Comparison of ENCODE assay signal across 25 cellular contexts in the genomic region with DNA sequence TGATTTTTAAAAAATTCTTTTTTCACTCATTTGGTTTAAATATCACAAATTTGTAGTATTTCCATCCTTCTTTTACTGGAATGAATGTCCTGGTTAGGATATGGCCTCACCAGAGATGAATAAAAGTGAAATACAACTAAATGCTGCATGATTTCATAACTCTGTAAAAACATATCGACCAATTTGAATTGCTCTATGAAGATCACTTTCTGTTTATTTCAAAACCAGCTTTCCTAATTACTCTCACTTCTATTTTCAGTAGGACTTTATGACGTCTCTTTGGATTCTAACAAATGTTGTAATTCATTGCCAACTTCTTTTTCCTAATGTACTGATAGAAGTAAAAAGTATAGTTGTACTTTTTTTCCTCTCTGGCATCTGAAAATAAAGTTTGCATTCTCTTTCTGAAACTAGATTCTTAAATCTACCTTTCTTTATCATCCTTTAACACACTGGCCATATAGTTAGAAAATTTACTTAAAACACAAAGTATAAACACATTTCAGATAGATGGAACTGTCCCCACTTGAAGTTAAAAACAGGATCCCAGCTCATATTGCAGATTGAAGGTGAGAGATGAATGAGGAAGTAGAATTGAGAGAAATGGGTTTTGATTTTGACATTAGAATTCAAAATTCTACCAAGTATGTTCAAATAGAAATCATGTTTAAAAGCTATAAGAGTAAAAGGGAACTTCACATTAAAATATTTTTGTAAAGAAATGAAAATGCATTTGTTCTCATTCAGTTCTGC. TPM values are rescaled to one million over a fixed set of nuclear protein-coding genes. Genes with fewer than 3 reads are reported as not detected.
"Had no signal": no experiment of that assay in that cellular context is flagged by ENCODE, and none has a peak within 500 bp of the region (broad histone marks: within the 10 kb centered on the region; RNA-seq: fewer than 3 reads in every experiment).

No MANE protein-coding gene starts in this region.

- H3K27ac Mint-ChIP-seq: activated CD4-positive, alpha-beta T cell treated with anti-CD3 and anti-CD28 coated beads, Interleukin-2, amount 10 ng/mL, durations not matched to agents 24 days and 14 days; activated naive CD4-positive, alpha-beta T cell treated with anti-CD3 and anti-CD28 coated beads for 36 hours; activated naive CD8-positive, alpha-beta T cell treated with anti-CD3 and anti-CD28 coated beads, Interleukin-2, amount 10 ng/mL, durations not matched to agents 7 days and 5 days; naive thymus-derived CD8-positive, alpha-beta T cell; progenitor cell of endocrine pancreas; type B pancreatic cell had no signal

- DNase-seq: activated CD4-positive, alpha-beta T cell treated with anti-CD3 and anti-CD28 coated beads, Interleukin-2, amount 10 ng/mL, durations not matched to agents 24 days and 14 days; activated CD8-positive, alpha-beta memory T cell treated with anti-CD3 and anti-CD28 coated beads for 24 hours; activated CD8-positive, alpha-beta memory T cell treated with anti-CD3 and anti-CD28 coated beads, Interleukin-2, amount 50 U/mL, for 4 hours; activated effector memory CD4-positive, alpha-beta T cell treated with Interleukin-2 at 50 U/mL for 16 hours; activated naive CD4-positive, alpha-beta T cell treated with anti-CD3 and anti-CD28 coated beads for 36 hours; activated naive CD8-positive, alpha-beta T cell treated with anti-CD3 and anti-CD28 coated beads, Interleukin-2, amount 10 ng/mL, durations not matched to agents 7 days and 5 days; activated T-cell treated with anti-CD3 and anti-CD28 coated beads, Interleukin-2, amount 50 U/mL, for 4 hours; amygdala; cerebellar nuclear complex; hypothalamus; left ventricle myocardium superior; mammary epithelial cell; naive thymus-derived CD8-positive, alpha-beta T cell; retina; sigmoid colon; stimulated activated CD4-positive, alpha-beta T cell treated with anti-CD3 and anti-CD28 coated beads, Interleukin-2, amount 100 ng/mL, for 48 hours; stimulated activated CD8-positive, alpha-beta memory T cell treated with anti-CD3 and anti-CD28 coated beads, Interleukin-4, amount 100 ng/mL, for 48 hours; stimulated activated naive CD4-positive, alpha-beta T cell treated with Interleukin-2 at 50 U/mL for 16 hours had no signal

- H3K27me3 Mint-ChIP-seq: progenitor cell of endocrine pancreas, type B pancreatic cell had no signal

- ATAC-seq: activated T-cell treated with anti-CD3 and anti-CD28 coated beads, Interleukin-2, amount 50 U/mL, for 4 hours; left ventricle myocardium superior; naive thymus-derived CD8-positive, alpha-beta T cell had no signal

- H3K4me3 Mint-ChIP-seq: activated CD4-positive, alpha-beta T cell treated with anti-CD3 and anti-CD28 coated beads, Interleukin-2, amount 10 ng/mL, durations not matched to agents 24 days and 14 days; activated naive CD4-positive, alpha-beta T cell treated with anti-CD3 and anti-CD28 coated beads for 36 hours; activated naive CD8-positive, alpha-beta T cell treated with anti-CD3 and anti-CD28 coated beads, Interleukin-2, amount 10 ng/mL, durations not matched to agents 7 days and 5 days; activated T-cell treated with anti-CD3 and anti-CD28 coated beads, Interleukin-2, amount 50 U/mL, for 4 hours; mesothelial cell of epicardium; naive thymus-derived CD8-positive, alpha-beta T cell; type B pancreatic cell had no signal

- H3K9me3 ChIP-seq: esophagus muscularis mucosa, sigmoid colon, thoracic aorta, vagina had no signal

- H3K4me1 Mint-ChIP-seq: activated naive CD8-positive, alpha-beta T cell treated with anti-CD3 and anti-CD28 coated beads, Interleukin-2, amount 10 ng/mL, durations not matched to agents 7 days and 5 days; naive thymus-derived CD8-positive, alpha-beta T cell had no signal

- H3K27me3 ChIP-seq: sigmoid colon, vagina had no signal

- H3K4me3 ChIP-seq: coronary artery, esophagus muscularis mucosa, sigmoid colon, thoracic aorta, vagina had no signal

- H3K36me3 Mint-ChIP-seq: activated naive CD8-positive, alpha-beta T cell treated with anti-CD3 and anti-CD28 coated beads, Interleukin-2, amount 10 ng/mL, durations not matched to agents 7 days and 5 days; mesothelial cell of epicardium; naive thymus-derived CD8-positive, alpha-beta T cell; type B pancreatic cell had no signal

- H3K27ac ChIP-seq: coronary artery, esophagus muscularis mucosa, sigmoid colon, thoracic aorta, vagina had no signal

- H3K9me3 Mint-ChIP-seq: activated CD4-positive, alpha-beta T cell treated with anti-CD3 and anti-CD28 coated beads, Interleukin-2, amount 10 ng/mL, durations not matched to agents 24 days and 14 days; activated naive CD4-positive, alpha-beta T cell treated with anti-CD3 and anti-CD28 coated beads for 36 hours; activated naive CD8-positive, alpha-beta T cell treated with anti-CD3 and anti-CD28 coated beads, Interleukin-2, amount 10 ng/mL, durations not matched to agents 7 days and 5 days; activated T-cell treated with anti-CD3 and anti-CD28 coated beads, Interleukin-2, amount 50 U/mL, for 4 hours; mesothelial cell of epicardium; naive thymus-derived CD8-positive, alpha-beta T cell; type B pancreatic cell had no signal

- H3K36me3 ChIP-seq: esophagus muscularis mucosa, sigmoid colon, thoracic aorta, vagina had no signal

- H3K4me1 ChIP-seq: esophagus muscularis mucosa, sigmoid colon, vagina had no signal

RNA-seq across cellular contexts. Expression of gene IL20RA, which starts 40.3 kb away (rescaled TPM):
- total RNA-seq: activated CD4-positive, alpha-beta T cell treated with anti-CD3 and anti-CD28 coated beads, Interleukin-2, amount 10 ng/mL, durations not matched to agents 24 days and 14 days; activated naive CD4-positive, alpha-beta T cell treated with anti-CD3 and anti-CD28 coated beads for 36 hours; activated naive CD8-positive, alpha-beta T cell treated with anti-CD3 and anti-CD28 coated beads, Interleukin-2, amount 10 ng/mL, durations not matched to agents 7 days and 5 days; mammary epithelial cell; naive thymus-derived CD8-positive, alpha-beta T cell had no signal
